Comparison of ENCODE assay signal across 10 cellular contexts in genomic region chr19:6601542-6602052, GRCh38. TPM values are rescaled to one million over a fixed set of nuclear protein-coding genes. Genes with fewer than 3 reads are reported as not detected.
DNase-seq lines count a peak whose midpoint lies in the region; ATAC-seq and TF ChIP-seq lines count a peak whose summit lies in the region.
"Not testable (repeated sequence)": the region's sequence is repeated elsewhere in the genome, so short reads cannot be mapped to it uniquely, and the experiment has no call there.
"Had no signal": no experiment of that assay in that cellular context is flagged by ENCODE, and none has a peak within 500 bp of the region (broad histone marks: within the 10 kb centered on the region; RNA-seq: fewer than 3 reads in every experiment).

No MANE protein-coding gene starts in this region.

- H3K36me3 ChIP-seq in GM06990 (ENCODE audit: control insufficient read depth, insufficient read depth, low read length): not testable (repeated sequence)

- not testable (repeated sequence) for H3K27me3 ChIP-seq in GM06990 (replicated peaks; ENCODE audit: control insufficient read depth, insufficient read depth, low read length)

- not testable (repeated sequence) for H3K27me3 Mint-ChIP-seq in T-helper 2 cell treated with Interferon-gamma antibody and Interleukin-4, amounts not matched to agents 5 μg/mL and 100 μg/mL, for 36 hours (ENCODE audit: low read depth); stimulated activated memory B cell treated with anti-CD40 and anti-IgM and Interleukin-4, amounts not matched to agents 10 μg/mL and 1 μg/mL and 100 μg/mL, for 72 hours

- DNase-seq in GM06990 (ENCODE audit: extremely low read depth, insufficient read length) (peak; percentile 78), NCI-H460 (ENCODE audit: extremely low read depth, low read depth) (peak; percentile 73)
- DNase-seq in T-helper 2 cell treated with Interferon-gamma antibody and Interleukin-4, amounts not matched to agents 5 μg/mL and 100 μg/mL, for 36 hours (ENCODE audit: low spot score): not testable (repeated sequence)
- peak; percentile 68 for DNase-seq in activated effector memory CD4-positive, alpha-beta T cell treated with anti-CD3 and anti-CD28 coated beads, Interleukin-2, amount 50 U/mL, for 16 hours

- not testable (repeated sequence) for TF ChIP-seq CTCF in GM06990 (IDR thresholded peaks at IDR 0.05; ENCODE audit: insufficient read depth, low read length, poor library complexity, severe bottlenecking)

- H3K36me3 Mint-ChIP-seq in T-helper 2 cell treated with Interferon-gamma antibody and Interleukin-4, amounts not matched to agents 5 μg/mL and 100 μg/mL, for 36 hours (ENCODE audit: low read depth); stimulated activated memory B cell treated with anti-CD40 and anti-IgM and Interleukin-4, amounts not matched to agents 10 μg/mL and 1 μg/mL and 100 μg/mL, for 72 hours: not testable (repeated sequence)

- H3K4me1 Mint-ChIP-seq in T-helper 2 cell treated with Interferon-gamma antibody and Interleukin-4, amounts not matched to agents 5 μg/mL and 100 μg/mL, for 36 hours (ENCODE audit: low read depth): peaks cover 47% of the 10 kb centered on the region
- H3K4me1 Mint-ChIP-seq in stimulated activated memory B cell treated with anti-CD40 and anti-IgM and Interleukin-4, amounts not matched to agents 10 μg/mL and 1 μg/mL and 100 μg/mL, for 72 hours: peaks cover 57% of the 10 kb centered on the region

- peak overlapping the region; percentile 67 for H3K4me3 Mint-ChIP-seq in T-helper 2 cell treated with Interferon-gamma antibody and Interleukin-4, amounts not matched to agents 5 μg/mL and 100 μg/mL, for 36 hours
- peak overlapping the region; percentile 85 for H3K4me3 Mint-ChIP-seq in stimulated activated memory B cell treated with anti-CD40 and anti-IgM and Interleukin-4, amounts not matched to agents 10 μg/mL and 1 μg/mL and 100 μg/mL, for 72 hours

- H3K27ac Mint-ChIP-seq in T-helper 2 cell treated with Interferon-gamma antibody and Interleukin-4, amounts not matched to agents 5 μg/mL and 100 μg/mL, for 36 hours: peak overlapping the region; percentile 57
- peak overlapping the region; percentile 98 for H3K27ac Mint-ChIP-seq in stimulated activated memory B cell treated with anti-CD40 and anti-IgM and Interleukin-4, amounts not matched to agents 10 μg/mL and 1 μg/mL and 100 μg/mL, for 72 hours

- ATAC-seq in GM19023 (IDR thresholded peaks at IDR 0.05; ENCODE audit: unreplicated experiment): peak; percentile 63
- peak; percentile 73 for ATAC-seq in GM21717 (IDR thresholded peaks at IDR 0.05; ENCODE audit: unreplicated experiment)
- peak; percentile 76 for ATAC-seq in HG03175 (IDR thresholded peaks at IDR 0.05; ENCODE audit: unreplicated experiment)
- ATAC-seq in stimulated activated memory B cell treated with anti-CD40 and anti-IgM and Interleukin-4, amounts not matched to agents 10 μg/mL and 1 μg/mL and 100 μg/mL, for 72 hours: peak; percentile 93

- peak overlapping the region; percentile 55 for H3K4me3 ChIP-seq in GM06990 (replicated peaks; ENCODE audit: low read depth, low read length)

- H3K9me3 Mint-ChIP-seq in T-helper 2 cell treated with Interferon-gamma antibody and Interleukin-4, amounts not matched to agents 5 μg/mL and 100 μg/mL, for 36 hours; stimulated activated memory B cell treated with anti-CD40 and anti-IgM and Interleukin-4, amounts not matched to agents 10 μg/mL and 1 μg/mL and 100 μg/mL, for 72 hours: not testable (repeated sequence)

RNA-seq across cellular contexts. Expression of gene CD70, which starts 10.6 kb away (rescaled TPM):
- 136 and 144 TPM in 2 replicates for total RNA-seq in NCI-H460 (2014; rRNA removed; shearing (Covaris generic))
- polyA plus RNA-seq in NCI-H460 (2014; cell fraction: nucleus; rRNA removed): 233 and 297 TPM in 2 replicates
- total RNA-seq: left ventricle myocardium inferior had no signal
- polyA plus RNA-seq: pancreas had no signal
